Comparison of ENCODE assay signal across 8 cellular contexts in genomic region chr18:54284967-54285785, GRCh38. TPM values are rescaled to one million over a fixed set of nuclear protein-coding genes. Genes with fewer than 3 reads are reported as not detected.
DNase-seq lines count a peak whose midpoint lies in the region; ATAC-seq and TF ChIP-seq lines count a peak whose summit lies in the region.

No MANE protein-coding gene starts in this region.

- H3K4me1 Mint-ChIP-seq in effector memory CD8-positive, alpha-beta T cell (ENCODE audit: low read depth in 2 of 2): peaks cover 9 to 12% of the 10 kb centered on the region in 2 donors

- ATAC-seq in GM18868 (IDR thresholded peaks at IDR 0.05; ENCODE audit: unreplicated experiment): peak; percentile 99
- peak; percentile 100 for ATAC-seq in HG02840 (IDR thresholded peaks at IDR 0.05; ENCODE audit: low FRiP score, unreplicated experiment)
- peak; percentile 99 for ATAC-seq in effector memory CD8-positive, alpha-beta T cell (replicated peaks)

- DNase-seq in T-helper 2 cell (peak in 3 of 5 experiments; percentile 54 to 97 (median 56)), ureter (ENCODE audit: low spot score) (no peak), uterus (no peak), NCI-H1417 (lab: John Stamatoyannopoulos, UW) (no peak)
- DNase-seq in effector memory CD8-positive, alpha-beta T cell: peak in 2 of 3 experiments; percentile 29 to 33
- peak; percentile 73 for DNase-seq in stimulated activated CD4-positive, alpha-beta T cell treated with anti-CD3 and anti-CD28 coated beads, Interleukin-2, amount 100 ng/mL, for 24 hours

- no peak overlapping the region for H3K4me3 ChIP-seq in uterus

- no peaks in the 10 kb centered on the region for H3K27me3 Mint-ChIP-seq in effector memory CD8-positive, alpha-beta T cell

- H3K9me3 ChIP-seq in uterus: peaks cover 0 to 6% of the 10 kb centered on the region in 2 donors

- H3K4me1 ChIP-seq in uterus: no peaks in the 10 kb centered on the region

- no peak overlapping the region for H3K27ac ChIP-seq in uterus

- no peaks in the 10 kb centered on the region for H3K9me3 Mint-ChIP-seq in effector memory CD8-positive, alpha-beta T cell

- TF ChIP-seq POLR2A in uterus (IDR thresholded peaks at IDR 0.05): no peak

- intact Hi-C loops in uterus (cut with DNase I; ENCODE audit: low total_unique reads): loop anchor here (5.0 kb wide), 1 partner anchor 1772 kb away; no protein-coding TSS in a partner anchor

- H3K36me3 Mint-ChIP-seq in effector memory CD8-positive, alpha-beta T cell (ENCODE audit: insufficient read depth): peaks cover 37% of the 10 kb centered on the region

- H3K27me3 ChIP-seq in uterus: no peaks in the 10 kb centered on the region

- TF ChIP-seq CTCF in uterus (IDR thresholded peaks at IDR 0.05): no peak

- H3K36me3 ChIP-seq in uterus: peaks cover 0 to 8% of the 10 kb centered on the region in 2 donors

- peak overlapping the region; percentile 23 to 27 for H3K27ac Mint-ChIP-seq in effector memory CD8-positive, alpha-beta T cell

- H3K4me3 Mint-ChIP-seq in effector memory CD8-positive, alpha-beta T cell: peak overlapping the region; percentile 22

RNA-seq across cellular contexts. Expression of gene POLI, which starts 15.9 kb away (rescaled TPM):
- total RNA-seq in ureter: 56.7 TPM
- 100 to 1,000 TPM in 1 of 4 donors, 10 to 100 TPM in 3; 41.5 to 102 (median 65.3) TPM for total RNA-seq in uterus

Comparison
In these comparisons a context has a peak if more than half of its experiments do, and no peak if none do; other contexts are left out.
1. DNase-seq: peak in T-helper 2 cell (3 of 5), effector memory CD8-positive, alpha-beta T cell (2 of 3) and stimulated activated CD4-positive, alpha-beta T cell treated with anti-CD3 and anti-CD28 coated beads, Interleukin-2, amount 100 ng/mL, for 24 hours (2 of 2); none in ureter (single experiment), uterus (0 of 2) and NCI-H1417 (0 of 3).
2. Peak in every context shown above with its lines, with median percentiles within 50 percentile points of each other: ATAC-seq.